In genomic region chr3:95212117-95212516, GRCh38 we compare ENCODE assay signal across 36 cellular contexts.
"Had no signal": no experiment of that assay in that cellular context is flagged by ENCODE, and none has a peak within 500 bp of the region (broad histone marks: within the 10 kb centered on the region; RNA-seq: fewer than 3 reads in every experiment).

No MANE protein-coding gene starts in this region.

- H3K27ac ChIP-seq: adrenal gland, body of pancreas, brain microvascular endothelial cell, breast epithelium, VCaP had no signal

- DNase-seq: activated B cell treated with CpG ODN at 0.5 μM for 24 hours; activated CD4-positive, alpha-beta T cell treated with anti-CD3 and anti-CD28 coated beads for 4 hours; activated CD4-positive, alpha-beta T cell treated with anti-CD3 and anti-CD28 coated beads, Interleukin-2, amount 10 ng/mL, durations not matched to agents 24 days and 14 days; activated CD4-positive, alpha-beta T cell treated with anti-CD3 and anti-CD28 coated beads, Interleukin-2, amount 50 U/mL, for 1 hour; activated CD4-positive, alpha-beta T cell treated with anti-CD3 and anti-CD28 coated beads, Interleukin-2, amount 50 U/mL, for 4 hours; activated CD4-positive, CD25-positive, alpha-beta regulatory T cell treated with anti-CD3 and anti-CD28 coated beads, Interleukin-2, amount 50 U/mL, for 72 hours; activated CD8-positive, alpha-beta memory T cell treated with anti-CD3 and anti-CD28 coated beads, Interleukin-2, amount 50 U/mL, for 4 hours; activated CD8-positive, alpha-beta T cell treated with anti-CD3 and anti-CD28 coated beads for 36 hours; activated effector memory CD4-positive, alpha-beta T cell treated with anti-CD3 and anti-CD28 coated beads, Interleukin-2, amount 50 U/mL, for 16 hours; activated gamma-delta T cell treated with Interleukin-2 at 50 U/mL for 16 hours; activated naive CD4-positive, alpha-beta T cell; activated naive CD4-positive, alpha-beta T cell treated with anti-CD3 and anti-CD28 coated beads for 36 hours; activated naive CD4-positive, alpha-beta T cell treated with anti-CD3 and anti-CD28 coated beads, Interleukin-2, amount 50 U/mL, for 16 hours; activated naive CD8-positive, alpha-beta T cell treated with anti-CD3 and anti-CD28 coated beads for 36 hours; activated T-cell treated with anti-CD3 and anti-CD28 coated beads for 4 hours; activated T-cell treated with anti-CD3 and anti-CD28 coated beads, Interleukin-2, amount 50 U/mL, for 1 hour; activated T-cell treated with anti-CD3 and anti-CD28 coated beads, Interleukin-2, amount 50 U/mL, for 4 hours; activated T-cell treated with anti-CD3 and anti-CD28 coated beads, Interleukin-2, amount 50 U/mL, for 72 hours; adrenal gland; amniotic stem cell; aorta; body of pancreas; brain microvascular endothelial cell; central memory CD4-positive, alpha-beta T cell; T-helper 2 cell; T-helper 9 cell had no signal

- H3K9me3 ChIP-seq: adrenal gland, body of pancreas had no signal

- H3K4me1 ChIP-seq: adrenal gland, body of pancreas, breast epithelium had no signal

- H3K4me1 Mint-ChIP-seq: activated B cell treated with CpG ODN at 0.5 μM for 24 hours; activated CD4-positive, alpha-beta T cell treated with anti-CD3 and anti-CD28 coated beads, Interleukin-2, amount 10 ng/mL, durations not matched to agents 24 days and 14 days; activated naive CD8-positive, alpha-beta T cell treated with anti-CD3 and anti-CD28 coated beads for 36 hours; activated T-helper 17 cell treated with anti-CD3 and anti-CD28 coated beads, Interleukin-2, amount 50 U/mL, for 72 hours had no signal

- H3K4me3 ChIP-seq: adrenal gland, body of pancreas, breast epithelium had no signal

- H3K27me3 Mint-ChIP-seq: activated B cell treated with CpG ODN at 0.5 μM for 24 hours; activated CD4-positive, alpha-beta T cell treated with anti-CD3 and anti-CD28 coated beads, Interleukin-2, amount 10 ng/mL, durations not matched to agents 24 days and 14 days; activated CD8-positive, alpha-beta T cell treated with anti-CD3 and anti-CD28 coated beads for 36 hours; activated naive CD8-positive, alpha-beta T cell treated with anti-CD3 and anti-CD28 coated beads for 36 hours; activated T-helper 17 cell treated with anti-CD3 and anti-CD28 coated beads, Interleukin-2, amount 50 U/mL, for 72 hours had no signal

- FAIRE-seq: astrocyte, colon, TTC549 had no signal

- ATAC-seq: activated CD8-positive, alpha-beta T cell treated with anti-CD3 and anti-CD28 coated beads for 36 hours; activated naive CD4-positive, alpha-beta T cell treated with anti-CD3 and anti-CD28 coated beads, Interleukin-2, amount 50 U/mL, for 72 hours; activated T-cell treated with anti-CD3 and anti-CD28 coated beads, Interleukin-2, amount 50 U/mL, for 4 hours; activated T-cell treated with anti-CD3 and anti-CD28 coated beads, Interleukin-2, amount 50 U/mL, for 72 hours; activated T-helper 17 cell treated with anti-CD3 and anti-CD28 coated beads, Interleukin-2, amount 50 U/mL, for 72 hours; body of pancreas had no signal

- H3K27ac Mint-ChIP-seq: activated B cell treated with CpG ODN at 0.5 μM for 24 hours; activated CD4-positive, alpha-beta T cell treated with anti-CD3 and anti-CD28 coated beads, Interleukin-2, amount 10 ng/mL, durations not matched to agents 24 days and 14 days; activated CD8-positive, alpha-beta T cell treated with anti-CD3 and anti-CD28 coated beads for 36 hours; activated naive CD4-positive, alpha-beta T cell treated with anti-CD3 and anti-CD28 coated beads for 36 hours; activated naive CD4-positive, alpha-beta T cell treated with anti-CD3 and anti-CD28 coated beads, Interleukin-2, amount 50 U/mL, for 72 hours; activated naive CD8-positive, alpha-beta T cell treated with anti-CD3 and anti-CD28 coated beads for 36 hours; activated T-cell treated with anti-CD3 and anti-CD28 coated beads, Interleukin-2, amount 50 U/mL, for 72 hours; activated T-helper 1 cell treated with anti-CD3 and anti-CD28 coated beads, Interleukin-12 subunit alpha, Interleukin-12 subunit beta, Interleukin-2, Interleukin-4 antibody, amounts not matched to agents 30 ng/mL and 10 ng/mL and 1 ng/mL, durations not matched to agents 14 hours and 24 hours and 36 hours; activated T-helper 17 cell treated with anti-CD3 and anti-CD28 coated beads, Interleukin-2, amount 50 U/mL, for 72 hours; T-helper 1 cell treated with Interleukin-12 subunit alpha and Interleukin-12 subunit beta and Interleukin-4 antibody, amounts not matched to agents 30 μg/mL and 1 μg/mL, for 36 hours; T-helper 2 cell treated with Interferon-gamma antibody and Interleukin-4, amounts not matched to agents 5 μg/mL and 100 μg/mL, for 36 hours had no signal

- H3K36me3 Mint-ChIP-seq: activated naive CD4-positive, alpha-beta T cell treated with anti-CD3 and anti-CD28 coated beads, Interleukin-2, amount 50 U/mL, for 72 hours; activated naive CD8-positive, alpha-beta T cell treated with anti-CD3 and anti-CD28 coated beads for 36 hours had no signal

- H3K4me3 Mint-ChIP-seq: activated B cell treated with CpG ODN at 0.5 μM for 24 hours; activated CD4-positive, alpha-beta T cell treated with anti-CD3 and anti-CD28 coated beads, Interleukin-2, amount 10 ng/mL, durations not matched to agents 24 days and 14 days; activated CD8-positive, alpha-beta T cell treated with anti-CD3 and anti-CD28 coated beads for 36 hours; activated naive CD4-positive, alpha-beta T cell treated with anti-CD3 and anti-CD28 coated beads for 36 hours; activated naive CD8-positive, alpha-beta T cell treated with anti-CD3 and anti-CD28 coated beads for 36 hours; activated T-cell treated with anti-CD3 and anti-CD28 coated beads, Interleukin-2, amount 50 U/mL, for 4 hours; activated T-cell treated with anti-CD3 and anti-CD28 coated beads, Interleukin-2, amount 50 U/mL, for 72 hours; activated T-helper 1 cell treated with anti-CD3 and anti-CD28 coated beads, Interleukin-12 subunit alpha, Interleukin-12 subunit beta, Interleukin-2, Interleukin-4 antibody, amounts not matched to agents 30 ng/mL and 10 ng/mL and 1 ng/mL, durations not matched to agents 14 hours and 24 hours and 36 hours; activated T-helper 17 cell treated with anti-CD3 and anti-CD28 coated beads, Interleukin-2, amount 50 U/mL, for 72 hours; T-helper 1 cell treated with Interleukin-12 subunit alpha and Interleukin-12 subunit beta and Interleukin-4 antibody, amounts not matched to agents 30 μg/mL and 1 μg/mL, for 36 hours; T-helper 2 cell treated with Interferon-gamma antibody and Interleukin-4, amounts not matched to agents 5 μg/mL and 100 μg/mL, for 36 hours had no signal

- H3K36me3 ChIP-seq: adrenal gland, brain microvascular endothelial cell, breast epithelium had no signal

- H3K9me3 Mint-ChIP-seq: activated CD4-positive, alpha-beta T cell treated with anti-CD3 and anti-CD28 coated beads, Interleukin-2, amount 10 ng/mL, durations not matched to agents 24 days and 14 days had no signal

- H3K27me3 ChIP-seq: adrenal gland, body of pancreas, brain microvascular endothelial cell, breast epithelium had no signal
